ENCODE assay signal across 20 cellular contexts in genomic region chr1:116415200-116415698, GRCh38. TPM values are rescaled to one million over a fixed set of nuclear protein-coding genes. Genes with fewer than 3 reads are reported as not detected.
A peak's percentile ranks its signal among the peaks of the same experiment; 100 is the strongest.
DNase-seq lines count a peak whose midpoint lies in the region; ATAC-seq and TF ChIP-seq lines count a peak whose summit lies in the region.
"Had no signal": no experiment of that assay in that cellular context is flagged by ENCODE, and none has a peak within 500 bp of the region (broad histone marks: within the 10 kb centered on the region; RNA-seq: fewer than 3 reads in every experiment).

No MANE protein-coding gene starts in this region.

- DNase-seq in activated naive CD8-positive, alpha-beta T cell treated with anti-CD3 and anti-CD28 coated beads, Interleukin-2, amount 10 ng/mL, durations not matched to agents 7 days and 5 days = no peak
- DNase-seq in activated naive CD8-positive, alpha-beta T cell treated with anti-CD3 and anti-CD28 coated beads for 36 hours = no peak
- peak; percentile 24 for DNase-seq in endodermal cell
- DNase-seq in neural crest cell (ENCODE audit: low read depth, low spot score) = no peak
- DNase-seq in OCI-M2 (lab: John Stamatoyannopoulos, UW; ENCODE audit: unreplicated experiment) = no peak
- DNase-seq in SW 1271 (lab: John Stamatoyannopoulos, UW) = no peak
- DNase-seq: activated CD4-positive, alpha-beta T cell treated with anti-CD3 and anti-CD28 coated beads for 1 hour; Calu3; NCI-H1092 treated with DMSO at 0.1 percent for 48 hours; NCI-H2029; NCI-H345; SHP77; stimulated activated naive CD8-positive, alpha-beta T cell treated with anti-CD3 and anti-CD28 coated beads, Interleukin-15, amount 100 ng/mL, for 72 hours; upper lobe of right lung had no signal

- H3K4me3 ChIP-seq in HEK293 (ENCODE audit: low read depth, low read length) = no peak overlapping the region
- no peak overlapping the region for H3K4me3 ChIP-seq in endodermal cell (ENCODE audit: low read length)
- H3K4me3 ChIP-seq: A549, upper lobe of right lung had no signal

- no peak for ATAC-seq in activated naive CD8-positive, alpha-beta T cell treated with anti-CD3 and anti-CD28 coated beads, Interleukin-2, amount 10 ng/mL, durations not matched to agents 7 days and 5 days (ENCODE audit: low read depth)
- ATAC-seq in HG03175 (IDR thresholded peaks at IDR 0.05; ENCODE audit: unreplicated experiment) = no peak
- ATAC-seq: A549; stimulated activated naive CD8-positive, alpha-beta T cell treated with anti-CD3 and anti-CD28 coated beads, Interleukin-15, amount 100 ng/mL, for 72 hours had no signal

- no peaks in the 10 kb centered on the region for H3K27me3 ChIP-seq in endodermal cell (ENCODE audit: control insufficient read depth, insufficient read depth, low read length, poor library complexity, severe bottlenecking)
- H3K27me3 ChIP-seq: BE2C, upper lobe of right lung had no signal

- peak overlapping the region; percentile 8 for H3K27ac Mint-ChIP-seq in activated naive CD8-positive, alpha-beta T cell treated with anti-CD3 and anti-CD28 coated beads, Interleukin-2, amount 10 ng/mL, durations not matched to agents 7 days and 5 days
- no peak overlapping the region for H3K27ac Mint-ChIP-seq in activated naive CD8-positive, alpha-beta T cell treated with anti-CD3 and anti-CD28 coated beads for 36 hours
- peak overlapping the region; percentile 92 for H3K27ac Mint-ChIP-seq in endodermal cell
- H3K27ac Mint-ChIP-seq in neural crest cell (ENCODE audit: unreplicated experiment) = no peak overlapping the region
- H3K27ac Mint-ChIP-seq: activated T-helper 1 cell treated with anti-CD3 and anti-CD28 coated beads, Interleukin-12 subunit alpha, Interleukin-12 subunit beta, Interleukin-2, Interleukin-4 antibody, amounts not matched to agents 30 ng/mL and 10 ng/mL and 1 ng/mL, durations not matched to agents 14 hours and 24 hours and 36 hours; dendritic cell treated with granulocyte-macrophage colony-stimulating factor and Interleukin-4, amounts not matched to agents 40 ng/mL and 50 ng/mL, for 4 days had no signal

- H3K36me3 ChIP-seq in HEK293 (ENCODE audit: control insufficient read depth in 2 of 2, insufficient read depth in 1 of 2, low read length in 2 of 2) = no peaks in the 10 kb centered on the region
- no peaks in the 10 kb centered on the region for H3K36me3 ChIP-seq in endodermal cell (ENCODE audit: control insufficient read depth, insufficient read depth, low read length)
- H3K36me3 ChIP-seq: BE2C, upper lobe of right lung had no signal

- H3K36me3 Mint-ChIP-seq in activated naive CD8-positive, alpha-beta T cell treated with anti-CD3 and anti-CD28 coated beads, Interleukin-2, amount 10 ng/mL, durations not matched to agents 7 days and 5 days = peaks cover 6% of the 10 kb centered on the region
- peaks cover 14% of the 10 kb centered on the region for H3K36me3 Mint-ChIP-seq in activated naive CD8-positive, alpha-beta T cell treated with anti-CD3 and anti-CD28 coated beads for 36 hours
- peaks cover 2% of the 10 kb centered on the region for H3K36me3 Mint-ChIP-seq in endodermal cell (ENCODE audit: low read depth)
- H3K36me3 Mint-ChIP-seq in neural crest cell (ENCODE audit: low read depth) = no peaks in the 10 kb centered on the region

- TF ChIP-seq CTCF in HEK293 (tag by site-specific recombination; IDR thresholded peaks at IDR 0.05) (no peak), endodermal cell (conservative IDR thresholded peaks at IDR 0.05) (no peak), neural crest cell (conservative IDR thresholded peaks at IDR 0.05) (no peak)

- no peaks in the 10 kb centered on the region for H3K27me3 Mint-ChIP-seq in activated naive CD8-positive, alpha-beta T cell treated with anti-CD3 and anti-CD28 coated beads, Interleukin-2, amount 10 ng/mL, durations not matched to agents 7 days and 5 days
- H3K27me3 Mint-ChIP-seq in activated naive CD8-positive, alpha-beta T cell treated with anti-CD3 and anti-CD28 coated beads for 36 hours = no peaks in the 10 kb centered on the region
- H3K27me3 Mint-ChIP-seq in endodermal cell (ENCODE audit: insufficient read depth) (no peaks in the 10 kb centered on the region), neural crest cell (ENCODE audit: low read depth) (no peaks in the 10 kb centered on the region)
- H3K27me3 Mint-ChIP-seq: stimulated activated naive CD8-positive, alpha-beta T cell treated with anti-CD3 and anti-CD28 coated beads, Interleukin-15, amount 100 ng/mL, for 72 hours had no signal

- H3K9me3 Mint-ChIP-seq in activated naive CD8-positive, alpha-beta T cell treated with anti-CD3 and anti-CD28 coated beads, Interleukin-2, amount 10 ng/mL, durations not matched to agents 7 days and 5 days = no peaks in the 10 kb centered on the region
- no peaks in the 10 kb centered on the region for H3K9me3 Mint-ChIP-seq in activated naive CD8-positive, alpha-beta T cell treated with anti-CD3 and anti-CD28 coated beads for 36 hours
- no peaks in the 10 kb centered on the region for H3K9me3 Mint-ChIP-seq in endodermal cell
- H3K9me3 Mint-ChIP-seq in neural crest cell = no peaks in the 10 kb centered on the region
- H3K9me3 Mint-ChIP-seq: activated T-helper 1 cell treated with anti-CD3 and anti-CD28 coated beads, Interleukin-12 subunit alpha, Interleukin-12 subunit beta, Interleukin-2, Interleukin-4 antibody, amounts not matched to agents 30 ng/mL and 10 ng/mL and 1 ng/mL, durations not matched to agents 14 hours and 24 hours and 36 hours; dendritic cell treated with granulocyte-macrophage colony-stimulating factor and Interleukin-4, amounts not matched to agents 40 ng/mL and 50 ng/mL, for 4 days had no signal

- CTCF ChIA-PET in HEK293 (lab: Yijun Ruan, JAX) = interaction anchor here (0.5 to 2.7 kb wide), 4 partner anchors 70 to 1275 kb away, joined by 3 to 16 read pairs (median 4); no protein-coding TSS in a partner anchor

- H3K4me1 Mint-ChIP-seq in activated naive CD8-positive, alpha-beta T cell treated with anti-CD3 and anti-CD28 coated beads, Interleukin-2, amount 10 ng/mL, durations not matched to agents 7 days and 5 days = peaks cover 37% of the 10 kb centered on the region
- H3K4me1 Mint-ChIP-seq in activated naive CD8-positive, alpha-beta T cell treated with anti-CD3 and anti-CD28 coated beads for 36 hours = peaks cover 34% of the 10 kb centered on the region
- H3K4me1 Mint-ChIP-seq in endodermal cell (peaks cover 56% of the 10 kb centered on the region), neural crest cell (peaks cover 41% of the 10 kb centered on the region)

- H3K9me3 ChIP-seq in HEK293 (ENCODE audit: control insufficient read depth, insufficient read depth, low read depth, low read length) (no peaks in the 10 kb centered on the region), endodermal cell (ENCODE audit: control insufficient read depth, low read length) (no peaks in the 10 kb centered on the region)
- H3K9me3 ChIP-seq: A549, BE2C, upper lobe of right lung had no signal

- no peaks in the 10 kb centered on the region; the same call in 1 of the 2 replicates for H3K4me1 ChIP-seq in HEK293 (ENCODE audit: control insufficient read depth, insufficient read depth, low read length)
- H3K4me1 ChIP-seq in endodermal cell (ENCODE audit: control insufficient read depth, insufficient read depth, low read length) = peaks cover 25% of the 10 kb centered on the region
- H3K4me1 ChIP-seq: A549 had no signal

- POLR2A ChIA-PET in activated naive CD8-positive, alpha-beta T cell treated with anti-CD3 and anti-CD28 coated beads, Interleukin-2, amount 10 ng/mL, durations not matched to agents 7 days and 5 days (lab: Charles Lee) = interaction anchor here (1.0 to 5.6 kb wide), 2 partner anchors 14 to 40 kb away, joined by 3 to 50 read pairs; partner anchors contain the start of gene ATP1A1
- POLR2A ChIA-PET in HEK293 (lab: Yijun Ruan, JAX) = interaction anchor here (0.7 kb wide), 1 partner anchor 70 kb away, joined by 3 read pairs; no protein-coding TSS in a partner anchor

- no peak overlapping the region for H3K27ac ChIP-seq in HEK293 (ENCODE audit: extremely low read depth, low read depth, low read length)
- no peak overlapping the region for H3K27ac ChIP-seq in endodermal cell (ENCODE audit: low read depth, low read length)
- H3K27ac ChIP-seq: A549, upper lobe of right lung had no signal

- H3K9ac ChIP-seq in endodermal cell (ENCODE audit: extremely low read depth, low read length, poor library complexity, severe bottlenecking) = no peak overlapping the region

- WGBS in endodermal cell (ENCODE audit: insufficient coverage in 1 of 2, insufficient read length in 1 of 2), 2 experiments = 87% methylated on average over 3 of the region's 3 CpGs; no CpG with 5 or more reads in 1 of the 2 experiments

- peak overlapping the region; percentile 9 for H3K4me3 Mint-ChIP-seq in activated naive CD8-positive, alpha-beta T cell treated with anti-CD3 and anti-CD28 coated beads, Interleukin-2, amount 10 ng/mL, durations not matched to agents 7 days and 5 days
- H3K4me3 Mint-ChIP-seq in activated naive CD8-positive, alpha-beta T cell treated with anti-CD3 and anti-CD28 coated beads for 36 hours = no peak overlapping the region
- H3K4me3 Mint-ChIP-seq in endodermal cell (no peak overlapping the region), neural crest cell (peak overlapping the region; percentile 33)
- H3K4me3 Mint-ChIP-seq: activated T-helper 1 cell treated with anti-CD3 and anti-CD28 coated beads, Interleukin-12 subunit alpha, Interleukin-12 subunit beta, Interleukin-2, Interleukin-4 antibody, amounts not matched to agents 30 ng/mL and 10 ng/mL and 1 ng/mL, durations not matched to agents 14 hours and 24 hours and 36 hours; dendritic cell treated with granulocyte-macrophage colony-stimulating factor and Interleukin-4, amounts not matched to agents 40 ng/mL and 50 ng/mL, for 4 days; stimulated activated naive CD8-positive, alpha-beta T cell treated with anti-CD3 and anti-CD28 coated beads, Interleukin-15, amount 100 ng/mL, for 72 hours had no signal

TF ChIP-seq in HEK293, 187 proteins besides CTCF, POLR2A, EP300 and RAD21 (continues in another document):
- TF ChIP-seq, protein P1, sequence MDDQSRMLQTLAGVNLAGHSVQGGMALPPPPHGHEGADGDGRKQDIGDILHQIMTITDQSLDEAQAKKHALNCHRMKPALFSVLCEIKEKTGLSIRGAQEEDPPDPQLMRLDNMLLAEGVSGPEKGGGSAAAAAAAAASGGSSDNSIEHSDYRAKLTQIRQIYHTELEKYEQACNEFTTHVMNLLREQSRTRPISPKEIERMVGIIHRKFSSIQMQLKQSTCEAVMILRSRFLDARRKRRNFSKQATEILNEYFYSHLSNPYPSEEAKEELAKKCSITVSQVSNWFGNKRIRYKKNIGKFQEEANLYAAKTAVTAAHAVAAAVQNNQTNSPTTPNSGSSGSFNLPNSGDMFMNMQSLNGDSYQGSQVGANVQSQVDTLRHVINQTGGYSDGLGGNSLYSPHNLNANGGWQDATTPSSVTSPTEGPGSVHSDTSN (CRISPR knock-in tag; IDR thresholded peaks at IDR 0.05) = no peak
- TF ChIP-seq ZNF664 (tag by site-specific recombination; IDR thresholded peaks at IDR 0.05) = peak; percentile 88

RNA-seq across cellular contexts. Expression of gene ATP1A1, which starts 42.2 kb away (rescaled TPM):
- 100 to 1,000 TPM; 193 to 195 TPM for total RNA-seq in activated naive CD8-positive, alpha-beta T cell treated with anti-CD3 and anti-CD28 coated beads, Interleukin-2, amount 10 ng/mL, durations not matched to agents 7 days and 5 days
- total RNA-seq in activated naive CD8-positive, alpha-beta T cell treated with anti-CD3 and anti-CD28 coated beads for 36 hours = 100 to 1,000 TPM; 234 to 243 TPM
- 100 to 1,000 TPM; 359 to 398 TPM for total RNA-seq in endodermal cell
- polyA plus RNA-seq in endodermal cell (2013, experiment 1 of 2) = 224 TPM
- 222 TPM for polyA plus RNA-seq in endodermal cell (2013, experiment 2 of 2)
- total RNA-seq in neural crest cell = 175 and 176 TPM in 2 replicates

Comparison
In these comparisons a context has a peak if more than half of its experiments do, and no peak if none do; other contexts are left out.
1. H3K27ac Mint-ChIP-seq: peak in activated naive CD8-positive, alpha-beta T cell treated with anti-CD3 and anti-CD28 coated beads, Interleukin-2, amount 10 ng/mL, durations not matched to agents 7 days and 5 days (single experiment) and endodermal cell (single experiment); none in activated naive CD8-positive, alpha-beta T cell treated with anti-CD3 and anti-CD28 coated beads for 36 hours (single experiment) and neural crest cell (single experiment).
2. H3K4me3 Mint-ChIP-seq: peak in activated naive CD8-positive, alpha-beta T cell treated with anti-CD3 and anti-CD28 coated beads, Interleukin-2, amount 10 ng/mL, durations not matched to agents 7 days and 5 days (single experiment) and neural crest cell (single experiment); none in activated naive CD8-positive, alpha-beta T cell treated with anti-CD3 and anti-CD28 coated beads for 36 hours (single experiment) and endodermal cell (single experiment).